8 cellular contexts compared by ENCODE assay signal in the genomic region with DNA sequence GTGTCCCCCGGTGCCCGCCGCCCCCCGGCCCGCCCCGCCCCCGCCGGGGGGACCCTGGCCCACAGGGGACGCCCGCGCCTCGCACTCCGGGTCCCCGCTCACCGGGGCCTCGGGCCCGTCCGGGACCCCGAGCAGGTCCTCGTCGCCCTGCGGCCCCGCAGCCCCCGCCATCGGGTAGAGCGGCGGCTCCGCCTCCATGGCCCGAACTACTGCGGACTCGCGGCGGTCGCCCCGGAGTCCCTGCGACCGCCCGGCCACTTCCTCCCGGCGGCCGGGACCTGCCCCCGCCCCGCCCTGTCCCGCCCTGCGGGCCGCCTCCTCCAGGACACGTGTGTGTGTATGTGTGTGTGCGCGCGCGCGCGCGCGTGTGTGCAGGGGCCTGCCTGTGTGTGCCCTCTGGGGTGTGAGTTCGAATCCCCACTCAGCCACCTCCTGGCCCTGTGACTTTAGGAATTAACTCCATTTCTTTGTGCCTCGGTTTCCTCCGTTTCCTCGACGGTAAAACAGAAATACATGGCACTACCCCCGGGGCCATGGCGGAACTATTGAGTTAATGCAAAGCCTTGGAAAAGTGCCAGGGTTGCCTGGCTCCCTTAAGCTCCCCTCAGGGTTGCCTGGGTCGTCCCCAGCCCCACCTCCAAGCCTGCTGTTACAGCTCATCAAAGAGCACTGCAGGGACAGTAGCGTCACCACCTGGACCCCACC. TPM values are rescaled to one million over a fixed set of nuclear protein-coding genes. Genes with fewer than 3 reads are reported as not detected.
A peak's percentile ranks its signal among the peaks of the same experiment; 100 is the strongest.
DNase-seq lines count a peak whose midpoint lies in the region; ATAC-seq, FAIRE-seq and TF ChIP-seq lines count a peak whose summit lies in the region.

A gene with protein sequence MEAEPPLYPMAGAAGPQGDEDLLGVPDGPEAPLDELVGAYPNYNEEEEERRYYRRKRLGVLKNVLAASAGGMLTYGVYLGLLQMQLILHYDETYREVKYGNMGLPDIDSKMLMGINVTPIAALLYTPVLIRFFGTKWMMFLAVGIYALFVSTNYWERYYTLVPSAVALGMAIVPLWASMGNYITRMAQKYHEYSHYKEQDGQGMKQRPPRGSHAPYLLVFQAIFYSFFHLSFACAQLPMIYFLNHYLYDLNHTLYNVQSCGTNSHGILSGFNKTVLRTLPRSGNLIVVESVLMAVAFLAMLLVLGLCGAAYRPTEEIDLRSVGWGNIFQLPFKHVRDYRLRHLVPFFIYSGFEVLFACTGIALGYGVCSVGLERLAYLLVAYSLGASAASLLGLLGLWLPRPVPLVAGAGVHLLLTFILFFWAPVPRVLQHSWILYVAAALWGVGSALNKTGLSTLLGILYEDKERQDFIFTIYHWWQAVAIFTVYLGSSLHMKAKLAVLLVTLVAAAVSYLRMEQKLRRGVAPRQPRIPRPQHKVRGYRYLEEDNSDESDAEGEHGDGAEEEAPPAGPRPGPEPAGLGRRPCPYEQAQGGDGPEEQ (minus strand): TSS at position 252 of the 705 bp plus-strand sequence. CDS start 54 bp downstream, at position 198.

- H3K79me2 ChIP-seq in HepG2 (ENCODE audit: insufficient read depth, low read length), result no peaks in the 10 kb centered on the region

- in situ Hi-C loops in HepG2 (cut with HindIII; ENCODE audit: extremely low pct_ligation_motif_present, low pct_unique_long_range_greater_than_20kb), result no loop called here

- POLR2A ChIA-PET in HepG2 (lab: Yijun Ruan, JAX), result no interaction called here

- DNase-seq in GM06990 (ENCODE audit: extremely low read depth, insufficient read length) (peak; percentile 93), HFF-Myc (ENCODE audit: extremely low read depth, low read depth) (no peak), NCI-H2227 treated with DMSO at 0.1 percent for 48 hours (lab: John Stamatoyannopoulos, UW) (peak; percentile 33), cerebellum (ENCODE audit: low spot score) (peak; percentile 28), HepG2 (ENCODE audit: low spot score) (peak; percentile 80), superior temporal gyrus (ENCODE audit: extremely low spot score) (no peak)
- DNase-seq in activated CD4-positive, CD25-positive, alpha-beta regulatory T cell treated with anti-CD3 and anti-CD28 coated beads, Interleukin-2, amount 50 U/mL, for 72 hours, result peak; percentile 86
- DNase-seq in stimulated activated CD4-positive, alpha-beta T cell treated with anti-CD3 and anti-CD28 coated beads, Interleukin-4, amount 100 ng/mL, for 24 hours, result peak; percentile 79

- peak within 1 kb of the TSS; percentile 55 for H3K9ac ChIP-seq in HepG2 (ENCODE audit: insufficient read depth, low read depth, low read length)

- H3K27me3 ChIP-seq in GM06990 (replicated peaks; ENCODE audit: control insufficient read depth, insufficient read depth, low read length) (no peaks in the 10 kb centered on the region), HepG2 (ENCODE audit: control insufficient read depth in 1 of 2, insufficient read depth in 2 of 2, low read length in 2 of 2) (no peaks in the 10 kb centered on the region)

- TF ChIP-seq RAD21 in HepG2 (CRISPR knock-in tag; IDR thresholded peaks at IDR 0.05), result 0 out of 2 replicates have a peak, but pooled peaks have one; percentile 16

- H3K4me3 ChIP-seq in GM06990 (replicated peaks; ENCODE audit: low read depth, low read length) (peak within 1 kb of the TSS; percentile 67), HFF-Myc (replicated peaks; ENCODE audit: low read depth, low read length) (peak within 1 kb of the TSS; percentile 62), HepG2 (replicated peaks in 1 of 3; ENCODE audit: insufficient read depth in 1 of 3, low read depth in 2 of 3, low read length in 3 of 3) (peak within 1 kb of the TSS; percentile 54 to 72 (median 61))

- peak; percentile 55 for FAIRE-seq in HepG2 (lab: Jason Lieb, UNC)

- WGBS in HepG2 (ENCODE audit: low lambda C conversion rate), result 11% methylated on average over 6 of the region's 64 CpGs

- H2AFZ ChIP-seq in HepG2 (ENCODE audit: low read length), result no peak within 1 kb of the TSS

- no peak for TF ChIP-seq POLR2A in HepG2 (IDR thresholded peaks at IDR 0.05; ENCODE audit: insufficient read depth in 1 of 2, low read depth in 2 of 2, low read length in 2 of 2)

- CTCF ChIA-PET in HepG2 (lab: Yijun Ruan, JAX; ENCODE audit: low intra/inter-chr PET ratio, low total read pairs), result no interaction called here

- no peaks in the 10 kb centered on the region for H4K20me1 ChIP-seq in HepG2 (ENCODE audit: insufficient read depth, low read length)

- ATAC-seq in HepG2, result peak; percentile 79

- peak within 1 kb of the TSS; percentile 90 for H3K4me2 ChIP-seq in HepG2 (ENCODE audit: low read depth, low read length)

- peak within 1 kb of the TSS; percentile 19 for H3K27ac ChIP-seq in HepG2 (ENCODE audit: extremely low read length, insufficient read depth, low read length)

- no peak for TF ChIP-seq CTCF in GM06990 (IDR thresholded peaks at IDR 0.05; ENCODE audit: insufficient read depth, low read length, poor library complexity, severe bottlenecking)
- no peak for TF ChIP-seq CTCF in HFF-Myc (IDR thresholded peaks at IDR 0.05; ENCODE audit: low read depth, low read length, missing control alignments)
- TF ChIP-seq CTCF in HepG2 (CRISPR knock-in tag; IDR thresholded peaks at IDR 0.05), result no peak; the same call in 1 of the 2 replicates

- H3K4me1 ChIP-seq in HepG2 (ENCODE audit: insufficient read depth, low read length), result peaks cover 62% of the 10 kb centered on the region

- H3K36me3 ChIP-seq in GM06990 (ENCODE audit: control insufficient read depth, insufficient read depth, low read length) (peaks cover 2% of the 10 kb centered on the region), HepG2 (replicated peaks in 1 of 2; ENCODE audit: control insufficient read depth in 1 of 2, insufficient read depth in 2 of 2, low read length in 2 of 2) (no peaks in the 10 kb centered on the region)

- TF ChIP-seq EP300 in HepG2 (IDR thresholded peaks at IDR 0.05; ENCODE audit: low read depth in 2 of 2, low read length in 2 of 2) (no peak), HepG2 (CRISPR knock-in tag; IDR thresholded peaks at IDR 0.05; ENCODE audit: borderline replicate concordance) (no peak)

- intact Hi-C loops in HepG2 (cut with micrococcal nuclease; ENCODE audit: unreplicated experiment), result no loop called here

- no peaks in the 10 kb centered on the region for H3K9me3 ChIP-seq in HepG2 (ENCODE audit: low read length)

- no TSS peak for BruUV-seq in HepG2 (replicated peaks; lab: Mats Ljungman, UMichigan)

TF ChIP-seq in HepG2, 621 proteins besides CTCF, POLR2A, EP300 and RAD21 (continues in another document):
- TF ChIP-seq, protein P1, sequence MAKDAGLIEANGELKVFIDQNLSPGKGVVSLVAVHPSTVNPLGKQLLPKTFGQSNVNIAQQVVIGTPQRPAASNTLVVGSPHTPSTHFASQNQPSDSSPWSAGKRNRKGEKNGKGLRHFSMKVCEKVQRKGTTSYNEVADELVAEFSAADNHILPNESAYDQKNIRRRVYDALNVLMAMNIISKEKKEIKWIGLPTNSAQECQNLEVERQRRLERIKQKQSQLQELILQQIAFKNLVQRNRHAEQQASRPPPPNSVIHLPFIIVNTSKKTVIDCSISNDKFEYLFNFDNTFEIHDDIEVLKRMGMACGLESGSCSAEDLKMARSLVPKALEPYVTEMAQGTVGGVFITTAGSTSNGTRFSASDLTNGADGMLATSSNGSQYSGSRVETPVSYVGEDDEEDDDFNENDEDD (CRISPR knock-in tag; IDR thresholded peaks at IDR 0.05; ENCODE audit: borderline replicate concordance), result peak; percentile 64; the same call in 1 of the 2 replicates
- TF ChIP-seq, protein P2, sequence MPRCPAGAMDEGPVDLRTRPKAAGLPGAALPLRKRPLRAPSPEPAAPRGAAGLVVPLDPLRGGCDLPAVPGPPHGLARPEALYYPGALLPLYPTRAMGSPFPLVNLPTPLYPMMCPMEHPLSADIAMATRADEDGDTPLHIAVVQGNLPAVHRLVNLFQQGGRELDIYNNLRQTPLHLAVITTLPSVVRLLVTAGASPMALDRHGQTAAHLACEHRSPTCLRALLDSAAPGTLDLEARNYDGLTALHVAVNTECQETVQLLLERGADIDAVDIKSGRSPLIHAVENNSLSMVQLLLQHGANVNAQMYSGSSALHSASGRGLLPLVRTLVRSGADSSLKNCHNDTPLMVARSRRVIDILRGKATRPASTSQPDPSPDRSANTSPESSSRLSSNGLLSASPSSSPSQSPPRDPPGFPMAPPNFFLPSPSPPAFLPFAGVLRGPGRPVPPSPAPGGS (CRISPR knock-in tag; IDR thresholded peaks at IDR 0.05), result peak; percentile 28; the same call in 1 of the 2 replicates
- peak; percentile 91 for TF ChIP-seq ZMYM2 (CRISPR knock-in tag; IDR thresholded peaks at IDR 0.05)
- TF ChIP-seq, protein P3, sequence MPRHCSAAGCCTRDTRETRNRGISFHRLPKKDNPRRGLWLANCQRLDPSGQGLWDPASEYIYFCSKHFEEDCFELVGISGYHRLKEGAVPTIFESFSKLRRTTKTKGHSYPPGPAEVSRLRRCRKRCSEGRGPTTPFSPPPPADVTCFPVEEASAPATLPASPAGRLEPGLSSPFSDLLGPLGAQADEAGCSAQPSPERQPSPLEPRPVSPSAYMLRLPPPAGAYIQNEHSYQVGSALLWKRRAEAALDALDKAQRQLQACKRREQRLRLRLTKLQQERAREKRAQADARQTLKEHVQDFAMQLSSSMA (CRISPR knock-in tag; IDR thresholded peaks at IDR 0.05), result peak; percentile 38; the same call in 1 of the 2 replicates

RNA-seq across cellular contexts. Expression of the gene that starts here (rescaled TPM):
- total RNA-seq in cerebellum, result 4.3 TPM
- 2.3 and 8.8 TPM in 2 replicates for total RNA-seq in HepG2 (2016; rRNA removed; fragmentation: Illumina TruSeq; extraction: Trizol)
- 3.9 and 4.4 TPM in 2 replicates for total RNA-seq in HepG2 (2016; cell fraction: cytosol; rRNA removed; fragmentation: Illumina TruSeq; extraction: Trizol; ENCODE audit: low read depth)
- total RNA-seq in HepG2 (2016; cell fraction: insoluble cytoplasmic fraction; rRNA removed; fragmentation: Illumina TruSeq; extraction: Trizol), result 2.9 and 9.2 TPM in 2 replicates
- total RNA-seq in HepG2 (2016; cell fraction: membrane; rRNA removed; fragmentation: Illumina TruSeq; extraction: Trizol), result 4.6 and 5.3 TPM in 2 replicates
- 10.8 and 10.9 TPM in 2 replicates for total RNA-seq in HepG2 (2016; cell fraction: nucleus; rRNA removed; fragmentation: Illumina TruSeq; extraction: Trizol)
- polyA plus RNA-seq in HepG2 (2011; rRNA removed), result 18.9 and 25.3 TPM in 2 replicates
- 14.1 and 18.0 TPM in 2 replicates for polyA plus RNA-seq in HepG2 (2011; cell fraction: cytosol; rRNA removed)
- 71.1 and 107 TPM in 2 replicates for polyA plus RNA-seq in HepG2 (2011; cell fraction: nucleus; rRNA removed)
- polyA plus RNA-seq in HepG2 (2012), result 8.1 and 8.5 TPM in 2 replicates
- polyA plus RNA-seq in HepG2 (2016; cell fraction: cytosol; fragmentation: Illumina TruSeq; extraction: Trizol; ENCODE audit: low read depth), result 1.5 and 2.4 TPM in 2 replicates
- polyA plus RNA-seq in HepG2 (2016; cell fraction: insoluble cytoplasmic fraction; fragmentation: Illumina TruSeq; extraction: Trizol; ENCODE audit: low read depth), result 2.4 and 2.7 TPM in 2 replicates
- 3.0 and 3.2 TPM in 2 replicates for polyA plus RNA-seq in HepG2 (2016; cell fraction: membrane; fragmentation: Illumina TruSeq; extraction: Trizol; ENCODE audit: low read depth)
- 17.9 and 19.5 TPM in 2 replicates for polyA plus RNA-seq in HepG2 (2016; cell fraction: nucleus; fragmentation: Illumina TruSeq; extraction: Trizol; ENCODE audit: insufficient read depth, low read depth)
- 56.7 and 87.2 TPM in 2 replicates for polyA minus RNA-seq in HepG2 (2011; rRNA and poly(A)+ RNA removed; ENCODE audit: low replicate concordance)
- polyA minus RNA-seq in HepG2 (2011; cell fraction: cytosol; rRNA and poly(A)+ RNA removed), result 10.2 and 12.8 TPM in 2 replicates
- polyA minus RNA-seq in HepG2 (2011; cell fraction: nucleus; rRNA and poly(A)+ RNA removed), result 7.0 and 9.1 TPM in 2 replicates

Comparison
In these comparisons a context has a peak if more than half of its experiments do, and no peak if none do; other contexts are left out.
1. DNase-seq: peak in GM06990 (single experiment), NCI-H2227 treated with DMSO at 0.1 percent for 48 hours (single experiment), activated CD4-positive, CD25-positive, alpha-beta regulatory T cell treated with anti-CD3 and anti-CD28 coated beads, Interleukin-2, amount 50 U/mL, for 72 hours (single experiment), cerebellum (single experiment), HepG2 (single experiment) and stimulated activated CD4-positive, alpha-beta T cell treated with anti-CD3 and anti-CD28 coated beads, Interleukin-4, amount 100 ng/mL, for 24 hours (single experiment); none in HFF-Myc (single experiment) and superior temporal gyrus (single experiment).
2. Peak in every context shown above with its lines, with median percentiles within 50 percentile points of each other: H3K4me3 ChIP-seq.